Comparison of ENCODE assay signal across 2 cellular contexts in the genomic region with DNA sequence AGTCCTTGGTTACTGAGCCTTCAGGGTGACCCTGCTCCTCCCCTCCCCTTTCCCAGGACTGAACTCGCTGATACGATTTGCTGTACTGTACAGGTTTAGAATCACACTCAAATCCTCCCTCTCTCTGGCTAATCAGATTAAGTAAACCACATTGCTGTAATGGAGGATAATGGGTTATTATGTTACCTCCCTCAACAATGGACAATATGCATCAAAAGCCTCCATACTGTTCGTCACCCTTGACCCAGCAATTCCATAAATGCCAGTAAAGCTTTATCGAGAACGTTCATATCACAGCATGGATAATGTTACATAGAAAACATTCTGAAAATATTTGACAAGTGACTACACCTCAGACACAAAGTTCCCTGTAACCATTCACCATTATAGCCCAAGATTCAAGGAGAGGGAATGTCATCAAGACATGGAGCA.
TF ChIP-seq lines count a peak whose summit lies in the region.

No MANE protein-coding gene starts in this region.

TF ChIP-seq in GM23338, 12 proteins besides CTCF, POLR2A, EP300 and RAD21:
- TF ChIP-seq CREB1 (CRISPR knock-in tag; IDR thresholded peaks at IDR 0.05; ENCODE audit: low read depth): no peak
- TF ChIP-seq ZNF331 (CRISPR knock-in tag; IDR thresholded peaks at IDR 0.05; ENCODE audit: low read depth): no peak
- TF ChIP-seq STAT1 (IDR thresholded peaks at IDR 0.05; ENCODE audit: unreplicated experiment): no peak
- no peak for TF ChIP-seq ZNF462 (CRISPR knock-in tag; IDR thresholded peaks at IDR 0.05)
- no peak for TF ChIP-seq ZNF114 (CRISPR knock-in tag; IDR thresholded peaks at IDR 0.05)
- TF ChIP-seq EZH2phosphoT487 (IDR thresholded peaks at IDR 0.05; ENCODE audit: unreplicated experiment): no peak
- TF ChIP-seq POLR2AphosphoS5 (IDR thresholded peaks at IDR 0.05; ENCODE audit: low read depth): no peak

TF ChIP-seq in endothelial cell of umbilical vein, 7 proteins besides CTCF, POLR2A, EP300 and RAD21:
- TF ChIP-seq GATA2 (IDR thresholded peaks at IDR 0.05; ENCODE audit: insufficient read depth, insufficient read length, low read depth, low read length) (no peak), MYC (IDR thresholded peaks at IDR 0.05; ENCODE audit: low read depth, low read length) (no peak), FOS (IDR thresholded peaks at IDR 0.05; ENCODE audit: borderline replicate concordance, insufficient read depth, low read length) (no peak), EZH2 (IDR thresholded peaks at IDR 0.05; ENCODE audit: borderline replicate concordance, low read depth, low read length, severe bottlenecking) (no peak), POLR2AphosphoS5 (IDR thresholded peaks at IDR 0.05; ENCODE audit: insufficient read depth, low read depth, low read length) (no peak), JUN (IDR thresholded peaks at IDR 0.05; ENCODE audit: borderline replicate concordance, insufficient read depth, insufficient read length, low read depth) (no peak)
- TF ChIP-seq, protein P1, sequence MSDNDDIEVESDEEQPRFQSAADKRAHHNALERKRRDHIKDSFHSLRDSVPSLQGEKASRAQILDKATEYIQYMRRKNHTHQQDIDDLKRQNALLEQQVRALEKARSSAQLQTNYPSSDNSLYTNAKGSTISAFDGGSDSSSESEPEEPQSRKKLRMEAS (IDR thresholded peaks at IDR 0.05; ENCODE audit: insufficient read depth, insufficient read length): no peak
